8 cellular contexts compared by ENCODE assay signal in genomic region chr5:61333351-61334223, GRCh38. TPM values are rescaled to one million over a fixed set of nuclear protein-coding genes. Genes with fewer than 3 reads are reported as not detected.
A peak's percentile ranks its signal among the peaks of the same experiment; 100 is the strongest.
DNase-seq lines count a peak whose midpoint lies in the region; ATAC-seq, FAIRE-seq and TF ChIP-seq lines count a peak whose summit lies in the region.

No MANE protein-coding gene starts in this region.

- peaks cover 54% of the 10 kb centered on the region for H3K27me3 ChIP-seq in DOHH2 (ENCODE audit: control insufficient read depth, low read length)
- H3K27me3 ChIP-seq in H1 (replicated peaks in 1 of 4; ENCODE audit: control insufficient read depth in 3 of 4, extremely low read depth in 1 of 4, insufficient read depth in 3 of 4, low read length in 3 of 4) = peaks cover 11 to 52% (median 34%) of the 10 kb centered on the region in 4 experiments
- H3K27me3 ChIP-seq in thoracic aorta (replicated peaks; ENCODE audit: insufficient read depth) = no peaks in the 10 kb centered on the region

- peak; percentile 38 for DNase-seq in LHCN-M2 (ENCODE audit: low read depth)
- peak; percentile 31 for DNase-seq in activated CD4-positive, alpha-beta T cell treated with anti-CD3 and anti-CD28 coated beads for 48 hours
- DNase-seq in H1 (ENCODE audit: low read depth in 1 of 2, low spot score in 2 of 2) = peak in 1 of 2 experiments; percentile 64
- no peak for DNase-seq in thoracic aorta (ENCODE audit: low spot score)
- no peak for DNase-seq in midbrain (lab: John Stamatoyannopoulos, UW)
- DNase-seq in putamen (ENCODE audit: low spot score) = no peak

- H2BK20ac ChIP-seq in H1 (ENCODE audit: low read length) = no peak overlapping the region

- H3K4me2 ChIP-seq in DOHH2 (ENCODE audit: low read length) = peak overlapping the region; percentile 66
- H3K4me2 ChIP-seq in H1 (ENCODE audit: insufficient read depth in 1 of 2, low read depth in 2 of 2, low read length in 2 of 2) = peak overlapping the region; percentile 46 to 85

- H3K14ac ChIP-seq in H1 (ENCODE audit: insufficient read length) = no peak overlapping the region

- TF ChIP-seq EP300 in H1 (IDR thresholded peaks at IDR 0.05; ENCODE audit: borderline replicate concordance in 1 of 2, low read depth in 2 of 2, low read length in 2 of 2) = no peak

- no peak overlapping the region for H3K56ac ChIP-seq in H1 (replicated peaks; ENCODE audit: insufficient read length, low read depth, low read length)

- CTCF ChIA-PET in H1 (lab: Charles Lee; ENCODE audit: partially characterized antibody) = no interaction called here

- TF ChIP-seq RAD21 in H1 (IDR thresholded peaks at IDR 0.05 in 1 of 2, conservative IDR thresholded peaks at IDR 0.05 in 1 of 2; ENCODE audit: low read depth in 2 of 2, low read length in 2 of 2) = no peak

- H3K4ac ChIP-seq in H1 (replicated peaks; ENCODE audit: insufficient read length, low read depth, low read length) = no peak overlapping the region

- FAIRE-seq in H1 (lab: Jason Lieb, UNC) = no peak

- H3K23ac ChIP-seq in H1 (ENCODE audit: insufficient read length) = no peak overlapping the region

- H3K18ac ChIP-seq in H1 (ENCODE audit: extremely low read depth, low read length) = no peak overlapping the region; the same call in 1 of the 2 replicates

- peaks cover 13% of the 10 kb centered on the region; the same call in 1 of the 2 replicates for H3K23me2 ChIP-seq in H1 (ENCODE audit: low read depth, low read length)

- peaks cover 20% of the 10 kb centered on the region for H3K4me1 ChIP-seq in DOHH2 (ENCODE audit: control insufficient read depth, low read length)
- H3K4me1 ChIP-seq in H1 (replicated peaks in 1 of 4; ENCODE audit: control insufficient read depth in 3 of 4, insufficient read depth in 4 of 4, low read length in 3 of 4) = peaks cover 3 to 16% (median 10%) of the 10 kb centered on the region in 4 experiments; a peak in 6 of 7 replicates
- peaks cover 19% of the 10 kb centered on the region for H3K4me1 ChIP-seq in mesodermal cell (ENCODE audit: control insufficient read depth, insufficient read depth, low read length, poor library complexity, severe bottlenecking)
- peaks cover 6 to 39% of the 10 kb centered on the region in 2 donors for H3K4me1 ChIP-seq in thoracic aorta (ENCODE audit: control insufficient read depth in 1 of 2, low read depth in 2 of 2)

- peaks cover 3% of the 10 kb centered on the region for H3F3A ChIP-seq in DOHH2 (ENCODE audit: control insufficient read depth, insufficient read depth)

- no peak for TF ChIP-seq POLR2A in H1 (IDR thresholded peaks at IDR 0.05; ENCODE audit: control extremely low read depth in 1 of 2, low read depth in 2 of 2, low read length in 2 of 2)

- H2AK5ac ChIP-seq in H1 (ENCODE audit: low read depth, low read length) = no peak overlapping the region

- no peaks in the 10 kb centered on the region for H3K79me1 ChIP-seq in H1 (ENCODE audit: low read depth, low read length)

- H2BK12ac ChIP-seq in H1 (ENCODE audit: low read depth, low read length) = no peak overlapping the region

- peak overlapping the region; percentile 68 for H3K4me3 ChIP-seq in DOHH2 (ENCODE audit: low read length)
- H3K4me3 ChIP-seq in H1 (ENCODE audit: extremely low read depth in 1 of 4, insufficient read depth in 2 of 4, low read depth in 3 of 4, low read length in 4 of 4) = peak overlapping the region; percentile 61 to 93 (median 66)
- H3K4me3 ChIP-seq in mesodermal cell (ENCODE audit: extremely low read depth, insufficient read depth, low read length, poor library complexity, severe bottlenecking) = peak overlapping the region; percentile 93
- peak overlapping the region; percentile 95 for H3K4me3 ChIP-seq in thoracic aorta

- H2AFZ ChIP-seq in H1 (ENCODE audit: low read length) = no peak overlapping the region

- H3K9ac ChIP-seq in H1 (replicated peaks in 1 of 4; ENCODE audit: extremely low read depth in 1 of 4, low read depth in 3 of 4, low read length in 3 of 4) = 0 out of 7 replicates have a peak overlapping the region, but pooled peaks of 1 of the 4 experiments have one; percentile 10

- no peak overlapping the region for H4K5ac ChIP-seq in H1 (ENCODE audit: insufficient read length, low read depth, low read length)

- H2BK120ac ChIP-seq in H1 (replicated peaks; ENCODE audit: low read depth, low read length) = no peak overlapping the region

- H4K20me1 ChIP-seq in DOHH2 (ENCODE audit: control insufficient read depth, insufficient read depth, low read depth, low read length) (peaks cover 6% of the 10 kb centered on the region), H1 (replicated peaks in 1 of 2; ENCODE audit: control insufficient read depth in 1 of 2, insufficient read depth in 2 of 2, low read length in 2 of 2) (peaks cover 26 to 31% of the 10 kb centered on the region in 2 experiments)

- H3K79me2 ChIP-seq in DOHH2 (ENCODE audit: control insufficient read depth, low read length) (no peaks in the 10 kb centered on the region), H1 (ENCODE audit: control insufficient read depth in 1 of 2, insufficient read depth in 2 of 2, low read length in 2 of 2) (peaks cover 0 to 46% of the 10 kb centered on the region in 2 experiments; a peak in 2 of 4 replicates)

- whole genome bisulfite sequencing in H1 (ENCODE audit: extremely low coverage in 1 of 2, insufficient coverage in 1 of 2, insufficient read length in 1 of 2, insufficient replicate concordance in 2 of 2, low coverage in 1 of 2, low lambda C conversion rate in 2 of 2, missing lambda C conversion rate in 1 of 2), 2 experiments = 2% methylated on average over 46 of the region's 82 CpGs; no CpG with 5 or more reads in 1 of the 2 experiments
- WGBS in mesodermal cell (ENCODE audit: insufficient coverage in 2 of 2), 2 experiments = 0 to 1% methylated on average over 37 to 61 of the region's 82 CpGs

- no peak overlapping the region for H2BK5ac ChIP-seq in H1 (ENCODE audit: low read depth, low read length)

- no peak overlapping the region; the same call in 1 of the 2 replicates for H4K8ac ChIP-seq in H1 (ENCODE audit: extremely low read depth, insufficient read depth, low read length)

- POLR2A ChIA-PET in H1 (lab: Charles Lee; ENCODE audit: partially characterized antibody) = interaction anchor here (1.2 to 1.6 kb wide), 3 partner anchors 13 to 169 kb away, joined by 3 to 4 read pairs (median 3); no protein-coding TSS in a partner anchor

- H3K9me2 ChIP-seq in DOHH2 (replicated peaks; ENCODE audit: control insufficient read depth, low read length) = no peaks in the 10 kb centered on the region

- no peak overlapping the region for H4K91ac ChIP-seq in H1 (replicated peaks; ENCODE audit: insufficient read length, low read length)

- H3K36me3 ChIP-seq in DOHH2 (ENCODE audit: control insufficient read depth, low read length) (no peaks in the 10 kb centered on the region), H1 (ENCODE audit: control insufficient read depth in 2 of 4, insufficient read depth in 4 of 4, low read length in 3 of 4) (no peaks in the 10 kb centered on the region), mesodermal cell (ENCODE audit: control insufficient read depth, insufficient read depth, low read length) (peaks cover 17% of the 10 kb centered on the region), thoracic aorta (no peaks in the 10 kb centered on the region)

- no peak for ATAC-seq in thoracic aorta (ENCODE audit: insufficient number of reproducible peaks, low FRiP score, low read depth)

- H3K27ac ChIP-seq in DOHH2 (ENCODE audit: low read depth, low read length) (no peak overlapping the region), H1 (ENCODE audit: low read depth, low read length) (no peak overlapping the region), mesodermal cell (ENCODE audit: low read depth, low read length, severe bottlenecking) (peak overlapping the region; percentile 91), thoracic aorta (peak overlapping the region; percentile 90)

- no peak overlapping the region for H2BK15ac ChIP-seq in H1 (ENCODE audit: low read length)

- TF ChIP-seq CTCF in DOHH2 (IDR thresholded peaks at IDR 0.05; ENCODE audit: low read depth, low read length, poor library complexity, severe bottlenecking) (no peak), H1 (IDR thresholded peaks at IDR 0.05; ENCODE audit: control extremely low read depth in 1 of 3, insufficient read depth in 1 of 3, low read depth in 1 of 3, low read length in 3 of 3) (no peak), thoracic aorta (IDR thresholded peaks at IDR 0.05) (no peak)

- no peaks in the 10 kb centered on the region for H3K9me3 ChIP-seq in DOHH2 (ENCODE audit: control insufficient read depth, insufficient read depth, low read length)
- no peaks in the 10 kb centered on the region for H3K9me3 ChIP-seq in H1 (ENCODE audit: insufficient read depth in 2 of 2, low read depth in 1 of 2, low read length in 1 of 2)
- no peaks in the 10 kb centered on the region for H3K9me3 ChIP-seq in mesodermal cell (ENCODE audit: control insufficient read depth, low read length)
- H3K9me3 ChIP-seq in thoracic aorta = no peaks in the 10 kb centered on the region

TF ChIP-seq in H1, 55 proteins besides CTCF, POLR2A, EP300 and RAD21 (continues in another document):
- TF ChIP-seq SP2 (IDR thresholded peaks at IDR 0.05; ENCODE audit: low read length) (no peak), RXRA (IDR thresholded peaks at IDR 0.05; ENCODE audit: insufficient read depth, low read depth, low read length) (no peak), CHD2 (IDR thresholded peaks at IDR 0.05; ENCODE audit: low read length) (no peak), RBBP5 (IDR thresholded peaks at IDR 0.05; ENCODE audit: borderline replicate concordance, low read depth, low read length) (peak; percentile 50; the same call in 1 of the 2 replicates), EZH2 (IDR thresholded peaks at IDR 0.05; ENCODE audit: low read depth, low read length, severe bottlenecking) (peak; percentile 69), ASH2L (IDR thresholded peaks at IDR 0.05; ENCODE audit: low read length) (peak; percentile 64), BRCA1 (IDR thresholded peaks at IDR 0.05; ENCODE audit: low read depth, low read length) (no peak), BACH1 (IDR thresholded peaks at IDR 0.05; ENCODE audit: low read length) (no peak), SIN3A (conservative IDR thresholded peaks at IDR 0.05 in 1 of 2, IDR thresholded peaks at IDR 0.05 in 1 of 2; ENCODE audit: low read depth in 1 of 2, low read length in 2 of 2) (no peak)

RNA-seq across cellular contexts. Expression of gene ZSWIM6, which starts 1.5 kb away (rescaled TPM):
- 10.0 and 12.1 TPM in 2 replicates for total RNA-seq in LHCN-M2 (2014; rRNA removed)
- polyA plus RNA-seq in LHCN-M2 (2012) = 10.5 TPM
- total RNA-seq in H1 (2021; fragmentation: NEBNext Ultra II Directional; extraction: Animal tissue kit (Norgen Biotek cat#: 25700)) = 11.4 and 12.4 TPM in 2 replicates
- 6.7 and 7.9 TPM in 2 replicates for polyA plus RNA-seq in H1 (2011; rRNA removed)
- 6.9 TPM for polyA plus RNA-seq in H1 (2011; cell fraction: cytosol; rRNA removed)
- 13.6 TPM for polyA plus RNA-seq in H1 (2011; cell fraction: nucleus; rRNA removed)
- polyA plus RNA-seq in H1 (2012, experiment 1 of 2) = 6.3 to 8.9 TPM (median 7.9 TPM) in 4 replicates
- polyA plus RNA-seq in H1 (2012, experiment 2 of 2) = 0.88 TPM
- 7.7 TPM for polyA plus RNA-seq in H1 (2013, experiment 1 of 2)
- 7.1 TPM for polyA plus RNA-seq in H1 (2013, experiment 2 of 2)
- polyA minus RNA-seq in H1 (2011; rRNA and poly(A)+ RNA removed) = 28.0 and 30.8 TPM in 2 replicates
- polyA minus RNA-seq in H1 (2011; cell fraction: cytosol; rRNA and poly(A)+ RNA removed) = 11.1 TPM
- 17.0 TPM for polyA minus RNA-seq in H1 (2011; cell fraction: nucleus; rRNA and poly(A)+ RNA removed)
- 28.0 TPM for polyA plus RNA-seq in mesodermal cell (2013, experiment 1 of 2)
- 24.4 TPM for polyA plus RNA-seq in mesodermal cell (2013, experiment 2 of 2)
- total RNA-seq in thoracic aorta = 10 to 100 TPM; 10.6 to 18.8 TPM

Comparison
In these comparisons a context has a peak if more than half of its experiments do, and no peak if none do; other contexts are left out.
1. H3K27ac ChIP-seq: peak in mesodermal cell (single experiment) and thoracic aorta (2 of 2); none in DOHH2 (single experiment) and H1 (single experiment).
2. DNase-seq: peak in LHCN-M2 (single experiment) and activated CD4-positive, alpha-beta T cell treated with anti-CD3 and anti-CD28 coated beads for 48 hours (single experiment); none in thoracic aorta (single experiment), midbrain (single experiment) and putamen (single experiment).
3. Peak in every context shown above with its lines, with median percentiles within 50 percentile points of each other: H3K4me3 ChIP-seq.